In genomic region chr15:73686781-73687256, GRCh38 we compare ENCODE assay signal across 11 cellular contexts. TPM values are rescaled to one million over a fixed set of nuclear protein-coding genes. Genes with fewer than 3 reads are reported as not detected.
A peak's percentile ranks its signal among the peaks of the same experiment; 100 is the strongest.
DNase-seq lines count a peak whose midpoint lies in the region; ATAC-seq and TF ChIP-seq lines count a peak whose summit lies in the region.
"Had no signal": no experiment of that assay in that cellular context is flagged by ENCODE, and none has a peak within 500 bp of the region (broad histone marks: within the 10 kb centered on the region; RNA-seq: fewer than 3 reads in every experiment).

No MANE protein-coding gene starts in this region.

- ATAC-seq in CD8-positive, alpha-beta T cell = no peak

- DNase-seq in M059J (ENCODE audit: low read depth) (peak; percentile 90), chondrocyte (ENCODE audit: low spot score) (no peak), mesendoderm (peak; percentile 49), NCI-H146 (lab: John Stamatoyannopoulos, UW) (no peak), OCI-LY7 (ENCODE audit: low spot score) (no peak), NCI-H510A treated with DMSO at 0.1 percent for 48 hours (lab: John Stamatoyannopoulos, UW) (no peak)
- DNase-seq in CD8-positive, alpha-beta T cell = no peak
- DNase-seq: NCI-H2081 had no signal

- H3K4me2 ChIP-seq in mesendoderm (ENCODE audit: low read length) = no peak overlapping the region
- no peak overlapping the region for H3K4me2 ChIP-seq in OCI-LY7 (ENCODE audit: low read length)

- peak overlapping the region; percentile 86 for H3K4me3 Mint-ChIP-seq in chondrocyte (ENCODE audit: unreplicated experiment)
- no peak overlapping the region for H3K4me3 Mint-ChIP-seq in CD8-positive, alpha-beta T cell
- H3K4me3 Mint-ChIP-seq: central memory CD8-positive, alpha-beta T cell had no signal

- no TSS peak for BruUV-seq in OCI-LY7 (replicated peaks; lab: Mats Ljungman, UMichigan)

- H3K9me3 ChIP-seq in OCI-LY7 (ENCODE audit: low read length) = no peaks in the 10 kb centered on the region
- H3K9me3 ChIP-seq in CD8-positive, alpha-beta T cell (ENCODE audit: low read length) = no peaks in the 10 kb centered on the region

- H3K9ac ChIP-seq in mesendoderm (ENCODE audit: low read length) = no peak overlapping the region

- intact Hi-C loops in OCI-LY7 (cut with micrococcal nuclease; ENCODE audit: unreplicated experiment) = no loop called here
- intact Hi-C loops in CD8-positive, alpha-beta T cell (cut with DNase I, micrococcal nuclease) = no loop called here

- peak overlapping the region; percentile 12 for H3K56ac ChIP-seq in mesendoderm (ENCODE audit: low read length)

- H3K27me3 Mint-ChIP-seq in chondrocyte (ENCODE audit: low read depth) = no peaks in the 10 kb centered on the region
- H3K27me3 Mint-ChIP-seq in CD8-positive, alpha-beta T cell (ENCODE audit: low read depth) = peaks cover 50% of the 10 kb centered on the region

- H3K4me1 Mint-ChIP-seq in chondrocyte (ENCODE audit: low read depth) = peaks cover 33% of the 10 kb centered on the region
- peaks cover 8% of the 10 kb centered on the region for H3K4me1 Mint-ChIP-seq in CD8-positive, alpha-beta T cell (ENCODE audit: low read depth)
- H3K4me1 Mint-ChIP-seq: central memory CD8-positive, alpha-beta T cell had no signal

- H3K23ac ChIP-seq in mesendoderm (ENCODE audit: low read length) = no peak overlapping the region

- POLR2A ChIA-PET in OCI-LY7 (lab: Charles Lee) = no interaction called here
- POLR2A ChIA-PET in CD8-positive, alpha-beta T cell (lab: Charles Lee) = interaction anchor here (1.3 to 1.4 kb wide), 2 partner anchors 8 to 26 kb away, joined by 3 to 4 read pairs; no protein-coding TSS in a partner anchor

- H3K36me3 ChIP-seq in ACC112 (ENCODE audit: insufficient read depth, low read length) = no peaks in the 10 kb centered on the region
- no peaks in the 10 kb centered on the region for H3K36me3 ChIP-seq in mesendoderm (ENCODE audit: control insufficient read depth, insufficient read depth, low read length)
- no peaks in the 10 kb centered on the region for H3K36me3 ChIP-seq in OCI-LY7 (ENCODE audit: insufficient read depth, low read length)
- H3K36me3 ChIP-seq in CD8-positive, alpha-beta T cell (ENCODE audit: insufficient read depth, low read length) = no peaks in the 10 kb centered on the region

- no peaks in the 10 kb centered on the region for H3K9me3 Mint-ChIP-seq in chondrocyte (ENCODE audit: low read depth)
- no peaks in the 10 kb centered on the region for H3K9me3 Mint-ChIP-seq in CD8-positive, alpha-beta T cell
- H3K9me3 Mint-ChIP-seq: central memory CD8-positive, alpha-beta T cell had no signal

- H3K4me3 ChIP-seq in ACC112 (ENCODE audit: low read depth, low read length) = peak overlapping the region; percentile 93
- H3K4me3 ChIP-seq in mesendoderm (ENCODE audit: low read length) = no peak overlapping the region
- no peak overlapping the region for H3K4me3 ChIP-seq in OCI-LY7 (ENCODE audit: low read depth, low read length, poor library complexity, severe bottlenecking)
- H3K4me3 ChIP-seq in CD8-positive, alpha-beta T cell (ENCODE audit: low read depth, low read length) = no peak overlapping the region

- H3K27ac Mint-ChIP-seq in chondrocyte (ENCODE audit: unreplicated experiment) = peak overlapping the region; percentile 86
- H3K27ac Mint-ChIP-seq in CD8-positive, alpha-beta T cell = no peak overlapping the region

- H3K27ac ChIP-seq in ACC112 (ENCODE audit: low read depth, low read length) (peak overlapping the region; percentile 80), mesendoderm (ENCODE audit: low read depth, low read length) (no peak overlapping the region), OCI-LY7 (ENCODE audit: low read depth, low read length, poor library complexity, severe bottlenecking) (no peak overlapping the region)
- no peak overlapping the region for H3K27ac ChIP-seq in CD8-positive, alpha-beta T cell (ENCODE audit: low read depth, low read length)
- H3K27ac ChIP-seq: C4-2B had no signal

- no peak overlapping the region for H2AK5ac ChIP-seq in mesendoderm (ENCODE audit: low read length)

- no peak overlapping the region for H3K18ac ChIP-seq in mesendoderm (ENCODE audit: low read length)

- no peaks in the 10 kb centered on the region for H4K20me1 ChIP-seq in OCI-LY7 (ENCODE audit: insufficient read depth, low read length)

- H3K9me2 ChIP-seq in OCI-LY7 (ENCODE audit: insufficient read depth, low read length) = no peaks in the 10 kb centered on the region

- no peak overlapping the region for H2BK120ac ChIP-seq in mesendoderm (ENCODE audit: low read depth, low read length)

- no peaks in the 10 kb centered on the region for H3K36me3 Mint-ChIP-seq in chondrocyte (ENCODE audit: low read depth)
- no peaks in the 10 kb centered on the region for H3K36me3 Mint-ChIP-seq in CD8-positive, alpha-beta T cell

- no peaks in the 10 kb centered on the region for H3K27me3 ChIP-seq in ACC112 (ENCODE audit: insufficient read depth, low read length)
- H3K27me3 ChIP-seq in mesendoderm (ENCODE audit: insufficient read depth, low read length, poor library complexity) = no peaks in the 10 kb centered on the region
- H3K27me3 ChIP-seq in CD8-positive, alpha-beta T cell (ENCODE audit: insufficient read depth, low read length) = peaks cover 21% of the 10 kb centered on the region

- TF ChIP-seq CTCF in chondrocyte (IDR thresholded peaks at IDR 0.05) = peak; percentile 11
- TF ChIP-seq CTCF in OCI-LY7 (conservative IDR thresholded peaks at IDR 0.05; ENCODE audit: low read length) = no peak
- TF ChIP-seq CTCF in CD8-positive, alpha-beta T cell (IDR thresholded peaks at IDR 0.05) = no peak

- peaks cover 38% of the 10 kb centered on the region for H3K79me1 ChIP-seq in mesendoderm (ENCODE audit: low read length)

- H4K8ac ChIP-seq in mesendoderm (ENCODE audit: low read depth, low read length) = no peak overlapping the region

- H4K5ac ChIP-seq in mesendoderm (ENCODE audit: low read length) = no peak overlapping the region

- H3K4me1 ChIP-seq in ACC112 (ENCODE audit: control insufficient read depth, insufficient read depth, low read length, unreplicated experiment) (peaks cover 71% of the 10 kb centered on the region), mesendoderm (ENCODE audit: control insufficient read depth, low read depth, low read length) (peaks cover 14% of the 10 kb centered on the region), OCI-LY7 (ENCODE audit: insufficient read depth, low read length, poor library complexity, severe bottlenecking) (no peaks in the 10 kb centered on the region)
- H3K4me1 ChIP-seq in CD8-positive, alpha-beta T cell (ENCODE audit: insufficient read depth, low read length) = peaks cover 13% of the 10 kb centered on the region

- H2BK5ac ChIP-seq in mesendoderm (ENCODE audit: low read length) = no peak overlapping the region

- CTCF ChIA-PET in OCI-LY7 (lab: Charles Lee; ENCODE audit: unreplicated experiment) = no interaction called here
- CTCF ChIA-PET in CD8-positive, alpha-beta T cell (lab: Charles Lee) = interaction anchor here (1.3 to 4.0 kb wide), 3 partner anchors 9 to 27 kb away, joined by 3 to 25 read pairs (median 23); no protein-coding TSS in a partner anchor

- WGBS in mesendoderm (ENCODE audit: extremely low coverage, insufficient coverage, low lambda C conversion rate) = no CpG with 5 or more reads among the region's 4 CpGs

- H3K79me2 ChIP-seq in ACC112 (ENCODE audit: control insufficient read depth, insufficient read depth, low read length, unreplicated experiment) (peaks cover 71% of the 10 kb centered on the region), mesendoderm (ENCODE audit: control insufficient read depth, insufficient read depth, low read length) (peaks cover 56% of the 10 kb centered on the region), OCI-LY7 (ENCODE audit: insufficient read depth, low read depth, low read length) (no peaks in the 10 kb centered on the region)

- no peak overlapping the region for H3K4ac ChIP-seq in mesendoderm (ENCODE audit: low read depth, low read length)

- no peak overlapping the region for H2AFZ ChIP-seq in ACC112 (ENCODE audit: low read length, unreplicated experiment)
- no peak overlapping the region for H2AFZ ChIP-seq in OCI-LY7 (ENCODE audit: low read length)

- no peak overlapping the region for H2BK15ac ChIP-seq in mesendoderm (replicated peaks; ENCODE audit: low read depth)

RNA-seq across cellular contexts. Expression of gene CD276, which starts 2.6 kb away (rescaled TPM):
- total RNA-seq in M059J (2014; rRNA removed; shearing (Covaris generic)) = 92.9 and 97.0 TPM in 2 replicates
- 157 to 196 TPM (median 192 TPM) in 3 replicates for total RNA-seq in chondrocyte
- polyA plus RNA-seq in mesendoderm (2013, experiment 1 of 2) = 145 TPM
- polyA plus RNA-seq in mesendoderm (2013, experiment 2 of 2) = 145 TPM
- not detected in 2 replicates for total RNA-seq in OCI-LY7 (2014; rRNA removed; shearing (Covaris generic))
- not detected in 2 replicates for total RNA-seq in OCI-LY7 (2022)
- not detected for total RNA-seq in CD8-positive, alpha-beta T cell

RNA-seq across cellular contexts. Expression of gene NPTN, which starts 53.6 kb away (rescaled TPM):
- 90.3 and 100 TPM in 2 replicates for total RNA-seq in M059J (2014; rRNA removed; shearing (Covaris generic))
- total RNA-seq in chondrocyte (232 to 256 TPM (median 252 TPM) in 3 replicates), OCI-LY7 (2022) (36.6 and 43.2 TPM in 2 replicates)
- polyA plus RNA-seq in mesendoderm (2013, experiment 1 of 2) = 74.3 TPM
- 75.1 TPM for polyA plus RNA-seq in mesendoderm (2013, experiment 2 of 2)
- total RNA-seq in OCI-LY7 (2014; rRNA removed; shearing (Covaris generic)) = 36.0 and 41.5 TPM in 2 replicates
- 10 to 100 TPM; 12.5 to 18.2 TPM for total RNA-seq in CD8-positive, alpha-beta T cell

Comparison
In these comparisons a context has a peak if more than half of its experiments do, and no peak if none do; other contexts are left out.
1. DNase-seq: peak in M059J (single experiment) and mesendoderm (single experiment); none in chondrocyte (single experiment), NCI-H146 (single experiment), OCI-LY7 (single experiment), NCI-H510A treated with DMSO at 0.1 percent for 48 hours (single experiment) and CD8-positive, alpha-beta T cell (0 of 7).
2. RNA of gene CD276, which starts 2.6 kb away (total RNA-seq): 157 to 196 TPM in chondrocyte and 92.9 to 97.0 TPM in M059J; not detected in OCI-LY7 and not detected in CD8-positive, alpha-beta T cell; every median in the first group is over 10 times any median in the second.